In genomic region chr11:15707971-15708370, GRCh38 we compare ENCODE assay signal across 11 cellular contexts.
DNase-seq lines count a peak whose midpoint lies in the region; ATAC-seq and TF ChIP-seq lines count a peak whose summit lies in the region.
"Had no signal": no experiment of that assay in that cellular context is flagged by ENCODE, and none has a peak within 500 bp of the region (broad histone marks: within the 10 kb centered on the region; RNA-seq: fewer than 3 reads in every experiment).

No MANE protein-coding gene starts in this region.

- no peak overlapping the region for H3K4me3 Mint-ChIP-seq in nephron progenitor cell
- H3K4me3 Mint-ChIP-seq: memory B cell; T-helper 2 cell treated with Interferon-gamma antibody and Interleukin-4, amounts not matched to agents 5 μg/mL and 100 μg/mL, for 36 hours had no signal

- peaks cover 5% of the 10 kb centered on the region for H3K9me3 Mint-ChIP-seq in nephron progenitor cell
- H3K9me3 Mint-ChIP-seq: T-helper 2 cell treated with Interferon-gamma antibody and Interleukin-4, amounts not matched to agents 5 μg/mL and 100 μg/mL, for 36 hours had no signal

- no peaks in the 10 kb centered on the region for H3K27me3 Mint-ChIP-seq in nephron progenitor cell (ENCODE audit: low read depth, poor library complexity)
- H3K27me3 Mint-ChIP-seq: memory B cell had no signal

- ATAC-seq in lung (ENCODE audit: insufficient read depth, low FRiP score) = peak; percentile 22

- peak; percentile 75 for DNase-seq in Caki2 (ENCODE audit: low read depth)
- DNase-seq in NCI-H2107 (lab: John Stamatoyannopoulos, UW) = peak; percentile 44
- peak; percentile 57 for DNase-seq in cerebellum (ENCODE audit: low spot score)
- DNase-seq in lung (ENCODE audit: low spot score) = no peak
- no peak for DNase-seq in activated CD4-positive, alpha-beta T cell treated with anti-CD3 and anti-CD28 coated beads, Interleukin-2, amount 50 U/mL, for 48 hours
- DNase-seq in NCI-H1048 (lab: John Stamatoyannopoulos, UW) = no peak
- no peak for DNase-seq in nephron progenitor cell
- no peak for DNase-seq in midbrain (lab: John Stamatoyannopoulos, UW)

- no peak overlapping the region for H3K27ac ChIP-seq in lung (ENCODE audit: low read depth in 1 of 2, low read length in 1 of 2)
- H3K27ac ChIP-seq: cardiac muscle cell had no signal

- H3K9me3 ChIP-seq in lung (ENCODE audit: control insufficient read depth in 2 of 2, insufficient read depth in 1 of 2, low read length in 1 of 2) = peaks cover 0 to 4% of the 10 kb centered on the region in 2 donors

- in situ Hi-C loops in Caki2 (cut with HindIII; ENCODE audit: low pct_unique_long_range_greater_than_20kb, low sequenced_read_pairs) = no loop called here

- no peak for TF ChIP-seq CTCF in lung (IDR thresholded peaks at IDR 0.05; ENCODE audit: control extremely low read depth, extremely low read depth)
- TF ChIP-seq CTCF in nephron progenitor cell (IDR thresholded peaks at IDR 0.05) = no peak

- peaks cover 5% of the 10 kb centered on the region in 2 donors for H3K4me1 ChIP-seq in lung (ENCODE audit: control insufficient read depth in 2 of 2, insufficient read depth in 2 of 2, low read length in 2 of 2)

- no peak overlapping the region for H3K4me3 ChIP-seq in lung
- H3K4me3 ChIP-seq: cardiac muscle cell had no signal

- no peaks in the 10 kb centered on the region for H3K36me3 ChIP-seq in lung (ENCODE audit: control insufficient read depth in 2 of 2, insufficient read depth in 2 of 2, low read length in 2 of 2)
- H3K36me3 ChIP-seq: cardiac muscle cell had no signal

- peaks cover 23% of the 10 kb centered on the region for H3K4me1 Mint-ChIP-seq in nephron progenitor cell
- H3K4me1 Mint-ChIP-seq: memory B cell had no signal

- no peak overlapping the region for H3K27ac Mint-ChIP-seq in nephron progenitor cell
- H3K27ac Mint-ChIP-seq: memory B cell; T-helper 2 cell treated with Interferon-gamma antibody and Interleukin-4, amounts not matched to agents 5 μg/mL and 100 μg/mL, for 36 hours had no signal

- H3K36me3 Mint-ChIP-seq in nephron progenitor cell (ENCODE audit: low read depth) = no peaks in the 10 kb centered on the region
- H3K36me3 Mint-ChIP-seq: memory B cell had no signal

- 29 to 49% methylated on average over 2 of the region's 2 CpGs for WGBS in lung, 2 donors

- no peaks in the 10 kb centered on the region for H3K27me3 ChIP-seq in lung (ENCODE audit: control insufficient read depth, insufficient read depth)
- H3K27me3 ChIP-seq: cardiac muscle cell had no signal

Comparison
In these comparisons a context has a peak if more than half of its experiments do, and no peak if none do; other contexts are left out.
1. DNase-seq: peak in Caki2 (single experiment), NCI-H2107 (single experiment) and cerebellum (single experiment); none in lung (single experiment), activated CD4-positive, alpha-beta T cell treated with anti-CD3 and anti-CD28 coated beads, Interleukin-2, amount 50 U/mL, for 48 hours (0 of 2), NCI-H1048 (single experiment), nephron progenitor cell (single experiment) and midbrain (single experiment).